In genomic region chr3:138950006-138950644, GRCh38 we compare ENCODE assay signal across 8 cellular contexts. TPM values are rescaled to one million over a fixed set of nuclear protein-coding genes. Genes with fewer than 3 reads are reported as not detected.
DNase-seq lines count a peak whose midpoint lies in the region; ATAC-seq lines count a peak whose summit lies in the region.

No MANE protein-coding gene starts in this region.

- H3K27ac Mint-ChIP-seq in activated T-cell treated with anti-CD3 and anti-CD28 coated beads, Interleukin-2, amount 50 U/mL, for 72 hours: no peak overlapping the region

- DNase-seq in activated CD4-positive, CD25-positive, alpha-beta regulatory T cell (lab: John Stamatoyannopoulos, UW): no peak
- peak; percentile 38 to 39 for DNase-seq in activated T-cell treated with anti-CD3 and anti-CD28 coated beads, Interleukin-2, amount 50 U/mL, for 72 hours
- DNase-seq in hepatic stellate cell (ENCODE audit: low spot score) (peak; percentile 69), MV-4-11 (lab: John Stamatoyannopoulos, UW) (no peak)

- H3K4me3 Mint-ChIP-seq in activated T-cell treated with anti-CD3 and anti-CD28 coated beads, Interleukin-2, amount 50 U/mL, for 72 hours: peak overlapping the region; percentile 48 to 68

- no peak overlapping the region for H3K27ac ChIP-seq in skin epidermis

- peaks cover 69% of the 10 kb centered on the region for H3K27me3 Mint-ChIP-seq in activated T-cell treated with anti-CD3 and anti-CD28 coated beads, Interleukin-2, amount 50 U/mL, for 72 hours (ENCODE audit: low read depth)

- ATAC-seq in activated CD4-positive, CD25-positive, alpha-beta regulatory T cell treated with anti-CD3 and anti-CD28 coated beads, Interleukin-2, amount 50 U/mL, for 24 hours: peak; percentile 37 to 52
- ATAC-seq in activated T-cell treated with anti-CD3 and anti-CD28 coated beads, Interleukin-2, amount 50 U/mL, for 72 hours (replicated peaks in 1 of 2): peak; percentile 32 to 40
- ATAC-seq in HG03175 (IDR thresholded peaks at IDR 0.05; ENCODE audit: unreplicated experiment) (no peak), HG03565 (IDR thresholded peaks at IDR 0.05; ENCODE audit: unreplicated experiment) (no peak)

- H3K9me3 Mint-ChIP-seq in activated T-cell treated with anti-CD3 and anti-CD28 coated beads, Interleukin-2, amount 50 U/mL, for 72 hours: no peaks in the 10 kb centered on the region

- H3K4me1 Mint-ChIP-seq in activated T-cell treated with anti-CD3 and anti-CD28 coated beads, Interleukin-2, amount 50 U/mL, for 72 hours (ENCODE audit: low read depth): peaks cover 27% of the 10 kb centered on the region

- H3K36me3 Mint-ChIP-seq in activated T-cell treated with anti-CD3 and anti-CD28 coated beads, Interleukin-2, amount 50 U/mL, for 72 hours (ENCODE audit: insufficient read depth in 2 of 2): peaks cover 1% of the 10 kb centered on the region in 2 donors

- peak overlapping the region in 6 of 7 experiments; percentile 3 to 9 (median 8) for H3K4me3 ChIP-seq in skin epidermis

RNA-seq across cellular contexts. Expression of gene FOXL2NB, which starts 3.1 kb away (rescaled TPM):
- total RNA-seq in activated T-cell treated with anti-CD3 and anti-CD28 coated beads, Interleukin-2, amount 50 U/mL, for 72 hours: not detected

RNA-seq across cellular contexts. Expression of gene FOXL2, which starts 3.2 kb away (rescaled TPM):
- total RNA-seq in activated T-cell treated with anti-CD3 and anti-CD28 coated beads, Interleukin-2, amount 50 U/mL, for 72 hours: under 1 TPM; 0.12 to 0.16 TPM

RNA-seq across cellular contexts. Expression of gene PRR23A, which starts 55.9 kb away (rescaled TPM):
- not detected for total RNA-seq in activated T-cell treated with anti-CD3 and anti-CD28 coated beads, Interleukin-2, amount 50 U/mL, for 72 hours

Comparison
In these comparisons a context has a peak if more than half of its experiments do, and no peak if none do; other contexts are left out.
1. ATAC-seq: peak in activated CD4-positive, CD25-positive, alpha-beta regulatory T cell treated with anti-CD3 and anti-CD28 coated beads, Interleukin-2, amount 50 U/mL, for 24 hours (2 of 2) and activated T-cell treated with anti-CD3 and anti-CD28 coated beads, Interleukin-2, amount 50 U/mL, for 72 hours (2 of 2); none in HG03175 (single experiment) and HG03565 (single experiment).
2. DNase-seq: peak in activated T-cell treated with anti-CD3 and anti-CD28 coated beads, Interleukin-2, amount 50 U/mL, for 72 hours (2 of 2) and hepatic stellate cell (single experiment); none in activated CD4-positive, CD25-positive, alpha-beta regulatory T cell (0 of 4) and MV-4-11 (single experiment).